ENCODE assay signal across 8 cellular contexts in the genomic region with DNA sequence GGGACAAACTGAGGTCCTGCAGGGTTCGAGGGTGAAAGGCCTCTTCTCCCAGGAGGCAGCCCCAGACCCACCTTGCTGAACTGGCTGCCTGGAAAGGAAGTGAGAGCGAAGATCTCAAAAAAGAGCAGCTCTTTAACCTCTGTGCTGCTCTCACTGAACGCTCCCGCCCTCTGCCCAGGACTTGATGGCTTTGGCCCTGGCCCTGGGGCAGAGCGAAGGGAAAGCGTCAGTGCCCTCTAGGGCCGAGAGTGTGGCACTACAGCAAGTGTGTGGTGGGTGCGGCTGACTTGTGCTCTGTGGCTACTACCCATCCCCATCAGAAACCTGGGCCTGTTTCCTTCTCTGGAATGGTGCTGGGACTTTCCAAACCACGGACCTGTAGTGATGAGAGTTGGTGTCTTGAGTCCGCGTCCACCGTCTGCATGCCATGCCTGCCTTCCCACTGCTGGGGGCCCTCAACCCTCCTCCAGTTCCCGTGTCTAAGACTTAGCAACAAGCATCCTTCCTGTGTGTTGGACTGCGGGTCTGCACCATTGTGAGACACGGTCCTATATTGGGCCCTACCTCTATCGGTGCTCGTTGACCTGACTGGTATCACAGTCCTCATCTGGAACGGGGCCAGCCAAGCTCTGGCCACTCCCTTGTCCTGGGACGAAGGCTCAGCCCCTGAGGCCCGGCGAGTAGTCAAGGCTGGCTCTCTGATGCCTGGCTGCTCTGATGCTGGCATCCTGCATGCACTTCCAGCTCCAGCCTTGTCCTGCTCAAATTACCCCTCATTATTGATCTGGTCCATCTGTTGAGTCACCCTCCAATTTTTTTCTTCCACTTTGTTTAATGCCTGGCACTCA.
DNase-seq lines count a peak whose midpoint lies in the region; ATAC-seq and TF ChIP-seq lines count a peak whose summit lies in the region.

No MANE protein-coding gene starts in this region.

- TF ChIP-seq CTCF in cardiac fibroblast (IDR thresholded peaks at IDR 0.05; ENCODE audit: low read depth, low read length): peak; percentile 63

- H3K4me3 ChIP-seq in cardiac fibroblast (replicated peaks in 1 of 2; ENCODE audit: low read depth in 2 of 2, low read length in 2 of 2): no peak overlapping the region

- TF ChIP-seq RAD21 in Ishikawa (IDR thresholded peaks at IDR 0.05; ENCODE audit: low read depth): peak; percentile 93

- peak; percentile 52 for DNase-seq in EL
- peak; percentile 44 for DNase-seq in RPMI7951 (ENCODE audit: low read depth)
- DNase-seq in cardiac fibroblast (ENCODE audit: low read depth in 2 of 2): peak in 1 of 2 donors; percentile 53
- DNase-seq in left lobe of liver (ENCODE audit: low spot score): no peak
- DNase-seq in stimulated activated naive CD8-positive, alpha-beta T cell treated with anti-CD3 and anti-CD28 coated beads, Interleukin-15, Interleukin-2, amounts not matched to agents 100 U/mL and 50 U/mL, for 24 hours: peak; percentile 48

- ATAC-seq in GM21515 (IDR thresholded peaks at IDR 0.05; ENCODE audit: unreplicated experiment) (peak; percentile 91), left lobe of liver (peak; percentile 84), HG02840 (IDR thresholded peaks at IDR 0.05; ENCODE audit: low FRiP score, unreplicated experiment) (no peak)
- peak; percentile 81 for ATAC-seq in stimulated activated naive CD8-positive, alpha-beta T cell treated with anti-CD3 and anti-CD28 coated beads, Interleukin-15, Interleukin-2, amounts not matched to agents 100 U/mL and 50 U/mL, for 24 hours

- TF ChIP-seq EP300 in Ishikawa (IDR thresholded peaks at IDR 0.05; ENCODE audit: borderline replicate concordance): no peak

TF ChIP-seq in Ishikawa, 13 proteins besides CTCF, POLR2A, EP300 and RAD21:
- TF ChIP-seq, protein P1, sequence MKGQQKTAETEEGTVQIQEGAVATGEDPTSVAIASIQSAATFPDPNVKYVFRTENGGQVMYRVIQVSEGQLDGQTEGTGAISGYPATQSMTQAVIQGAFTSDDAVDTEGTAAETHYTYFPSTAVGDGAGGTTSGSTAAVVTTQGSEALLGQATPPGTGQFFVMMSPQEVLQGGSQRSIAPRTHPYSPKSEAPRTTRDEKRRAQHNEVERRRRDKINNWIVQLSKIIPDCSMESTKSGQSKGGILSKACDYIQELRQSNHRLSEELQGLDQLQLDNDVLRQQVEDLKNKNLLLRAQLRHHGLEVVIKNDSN (IDR thresholded peaks at IDR 0.05): no peak
- TF ChIP-seq MAX (IDR thresholded peaks at IDR 0.05) (no peak), CEBPB (IDR thresholded peaks at IDR 0.05) (no peak), FOXM1 (IDR thresholded peaks at IDR 0.05; ENCODE audit: borderline replicate concordance, low read depth) (no peak), NFIC (IDR thresholded peaks at IDR 0.05) (no peak), YY1 (IDR thresholded peaks at IDR 0.05; ENCODE audit: low read depth) (no peak), TCF12 (IDR thresholded peaks at IDR 0.05; ENCODE audit: low read depth) (no peak), TEAD4 (IDR thresholded peaks at IDR 0.05) (no peak), EGR1 (IDR thresholded peaks at IDR 0.05) (no peak), CREB1 (IDR thresholded peaks at IDR 0.05; ENCODE audit: low read depth) (no peak), ZBTB7A (IDR thresholded peaks at IDR 0.05; ENCODE audit: low read depth) (no peak), TAF1 (IDR thresholded peaks at IDR 0.05; ENCODE audit: low read depth) (no peak)
